Comparison of ENCODE assay signal across 1 cellular context in genomic region chr10:4770766-4771553, GRCh38.
TF ChIP-seq lines count a peak whose summit lies in the region.

No MANE protein-coding gene starts in this region.

TF ChIP-seq in SK-N-SH, 30 proteins besides CTCF, POLR2A, EP300 and RAD21 (continued from another document):
- TF ChIP-seq TEAD4 (IDR thresholded peaks at IDR 0.05; ENCODE audit: borderline replicate concordance, insufficient read depth) (peak; percentile 92), MEF2A (IDR thresholded peaks at IDR 0.05; ENCODE audit: borderline replicate concordance, low read depth) (peak; percentile 96), MAX (IDR thresholded peaks at IDR 0.05; ENCODE audit: low read depth) (peak; percentile 42; the same call in 1 of the 2 replicates), POLR2AphosphoS5 (IDR thresholded peaks at IDR 0.05; ENCODE audit: low read depth, low read length) (peak; percentile 45; the same call in 1 of the 2 replicates), JUND (IDR thresholded peaks at IDR 0.05) (peak; percentile 94)
TF ChIP-seq in SK-N-SH: peak in this region for 13.
